10 cellular contexts compared by ENCODE assay signal in the genomic region with DNA sequence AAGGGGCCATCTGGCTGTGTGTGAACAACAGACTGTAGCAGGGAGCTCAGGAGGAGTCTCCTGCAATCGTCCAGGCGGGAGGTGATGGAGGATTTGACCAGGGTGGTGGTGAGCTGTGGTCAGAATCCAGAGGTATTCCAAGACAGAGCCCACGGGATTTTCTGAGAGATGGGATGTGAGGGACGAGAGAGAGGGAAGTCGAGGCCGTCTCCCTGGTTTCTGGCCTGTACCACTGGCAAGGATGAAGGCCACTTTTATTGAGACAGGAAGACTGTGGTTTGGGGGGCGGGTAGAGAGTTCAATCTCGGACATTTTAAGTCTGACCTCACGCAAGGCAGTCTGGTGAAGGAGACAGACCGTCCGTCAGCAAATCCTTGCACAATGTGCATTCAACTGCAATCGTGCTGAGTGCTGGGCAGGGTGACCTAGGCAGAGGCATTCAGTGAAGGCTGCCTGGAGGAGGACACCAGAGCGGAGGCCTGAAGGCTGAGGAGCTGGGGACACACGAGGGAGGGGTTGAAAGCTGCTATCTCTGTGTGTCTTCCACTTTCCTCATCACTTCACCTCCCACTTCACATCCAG. TPM values are rescaled to one million over a fixed set of nuclear protein-coding genes. Genes with fewer than 3 reads are reported as not detected.
A peak's percentile ranks its signal among the peaks of the same experiment; 100 is the strongest.
DNase-seq lines count a peak whose midpoint lies in the region; ATAC-seq and TF ChIP-seq lines count a peak whose summit lies in the region.
"Had no signal": no experiment of that assay in that cellular context is flagged by ENCODE, and none has a peak within 500 bp of the region (broad histone marks: within the 10 kb centered on the region; RNA-seq: fewer than 3 reads in every experiment).

No MANE protein-coding gene starts in this region.

- H2BK5ac ChIP-seq in mesenchymal stem cell (ENCODE audit: low read depth, low read length, poor library complexity, severe bottlenecking): no peak overlapping the region

- peaks cover 45% of the 10 kb centered on the region for H3K79me1 ChIP-seq in mesenchymal stem cell (replicated peaks; ENCODE audit: low read length, poor library complexity, severe bottlenecking)

- no peak overlapping the region for H2BK15ac ChIP-seq in mesenchymal stem cell (ENCODE audit: low read depth, poor library complexity, severe bottlenecking)

- H3K9me3 ChIP-seq in adrenal gland (replicated peaks in 1 of 3) (no peaks in the 10 kb centered on the region), mesenchymal stem cell (ENCODE audit: control insufficient read depth, low read length) (no peaks in the 10 kb centered on the region)
- H3K9me3 ChIP-seq: tibial artery had no signal

- peak overlapping the region in 2 of 5 donors; percentile 44 to 84 for H3K27ac ChIP-seq in adrenal gland
- no peak overlapping the region for H3K27ac ChIP-seq in mesenchymal stem cell (ENCODE audit: low read length, poor library complexity, severe bottlenecking)
- H3K27ac ChIP-seq: tibial artery had no signal

- H3K36me3 ChIP-seq in adrenal gland (replicated peaks in 1 of 2) (no peaks in the 10 kb centered on the region), mesenchymal stem cell (ENCODE audit: control insufficient read depth in 1 of 2, insufficient read depth in 2 of 2, low read depth in 1 of 2, low read length in 2 of 2) (no peaks in the 10 kb centered on the region)
- H3K36me3 ChIP-seq: tibial artery had no signal

- no peak overlapping the region for H2AFZ ChIP-seq in mesenchymal stem cell (ENCODE audit: low read depth, low read length)

- H3K36me3 Mint-ChIP-seq in IgD-negative memory B cell: peaks cover 3% of the 10 kb centered on the region

- 51 to 71% (median 59%) methylated on average over 14 of the region's 14 CpGs for WGBS in adrenal gland, 4 donors
- WGBS in mesenchymal stem cell: 76% methylated on average over 12 of the region's 14 CpGs

- no peaks in the 10 kb centered on the region for H3K27me3 ChIP-seq in adrenal gland
- peaks cover 0 to 38% of the 10 kb centered on the region in 2 experiments for H3K27me3 ChIP-seq in mesenchymal stem cell (ENCODE audit: control insufficient read depth in 1 of 2, insufficient read depth in 1 of 2, low read length in 2 of 2)
- H3K27me3 ChIP-seq: tibial artery had no signal

- peak overlapping the region; percentile 6 to 84 (median 55) for H3K4me3 Mint-ChIP-seq in IgD-negative memory B cell

- no peak overlapping the region for H2BK12ac ChIP-seq in mesenchymal stem cell (ENCODE audit: low read length in 2 of 2)

- no peaks in the 10 kb centered on the region for H3K27me3 Mint-ChIP-seq in IgD-negative memory B cell

- DNase-seq in Ammon's horn (ENCODE audit: low spot score): peak; percentile 58
- DNase-seq in adrenal gland: peak in 6 of 7 donors; percentile 37 to 73 (median 66)
- DNase-seq in mesenchymal stem cell: peak; percentile 11
- no peak for DNase-seq in NCI-H2081 treated with DMSO at 0.1 percent for 48 hours (lab: John Stamatoyannopoulos, UW)
- no peak for DNase-seq in NCI-H774 (lab: John Stamatoyannopoulos, UW)
- no peak for DNase-seq in HT-29 (ENCODE audit: low spot score)
- DNase-seq: DMS 273 treated with DMSO at 0.1 percent for 48 hours had no signal

- no peak overlapping the region for H3K4me3 ChIP-seq in adrenal gland
- no peak overlapping the region for H3K4me3 ChIP-seq in mesenchymal stem cell (ENCODE audit: insufficient read depth in 1 of 2, low read depth in 1 of 2, low read length in 2 of 2)
- H3K4me3 ChIP-seq: tibial artery had no signal

- H3K4me1 Mint-ChIP-seq in IgD-negative memory B cell: peaks cover 44 to 79% (median 55%) of the 10 kb centered on the region in 3 donors

- TF ChIP-seq POLR2A in adrenal gland (IDR thresholded peaks at IDR 0.05): no peak

- no peak overlapping the region for H3K4me2 ChIP-seq in mesenchymal stem cell (ENCODE audit: low read length, poor library complexity, severe bottlenecking)

- H3K4me1 ChIP-seq in adrenal gland (replicated peaks in 1 of 2) (peaks cover 0 to 31% of the 10 kb centered on the region in 2 donors), mesenchymal stem cell (ENCODE audit: control insufficient read depth, insufficient read depth, low read depth, low read length) (peaks cover 15% of the 10 kb centered on the region)

- no peak overlapping the region for H3K14ac ChIP-seq in mesenchymal stem cell (ENCODE audit: low read length in 2 of 2)

- H3K9ac ChIP-seq in mesenchymal stem cell (ENCODE audit: low read length): no peak overlapping the region

- H2BK120ac ChIP-seq in mesenchymal stem cell (ENCODE audit: low read depth, low read length): no peak overlapping the region

- H3K9me3 Mint-ChIP-seq in IgD-negative memory B cell: no peaks in the 10 kb centered on the region

- H4K91ac ChIP-seq in mesenchymal stem cell (ENCODE audit: low read length): no peak overlapping the region

- H2AK5ac ChIP-seq in mesenchymal stem cell (ENCODE audit: low read length, severe bottlenecking): no peak overlapping the region

- TF ChIP-seq CTCF in adrenal gland (IDR thresholded peaks at IDR 0.05): no peak

- no peak for ATAC-seq in GM21825 (IDR thresholded peaks at IDR 0.05; ENCODE audit: unreplicated experiment)

- intact Hi-C loops in adrenal gland (cut with DNase I): no loop called here

- no peak overlapping the region for H3K18ac ChIP-seq in mesenchymal stem cell (ENCODE audit: low read depth in 1 of 2, low read length in 2 of 2)

- no peak overlapping the region for H3K4ac ChIP-seq in mesenchymal stem cell (ENCODE audit: low read depth in 1 of 2, low read length in 2 of 2)

- H4K8ac ChIP-seq in mesenchymal stem cell (ENCODE audit: low read length): no peak overlapping the region

- H3K27ac Mint-ChIP-seq in IgD-negative memory B cell: peak overlapping the region; percentile 62 to 87 (median 81)

- no peak overlapping the region for H3K23ac ChIP-seq in mesenchymal stem cell (ENCODE audit: low read length in 2 of 2)

RNA-seq across cellular contexts. Expression of gene PREX1, which starts 53.9 kb away (rescaled TPM):
- 41.7 TPM for polyA plus RNA-seq in IgD-negative memory B cell
- 10 to 100 TPM; 40.4 to 85.1 (median 49.8) TPM for total RNA-seq in adrenal gland
- 10 to 100 TPM; 19.7 to 37.6 (median 22.0) TPM for polyA plus RNA-seq in adrenal gland
- polyA plus RNA-seq in mesenchymal stem cell (2013, experiment 1 of 2): 0.77 TPM
- polyA plus RNA-seq in mesenchymal stem cell (2013, experiment 2 of 2): 0.84 TPM
- total RNA-seq in HT-29 (2014; rRNA removed; shearing (Covaris generic)): 0.05 and 0.31 TPM in 2 replicates

Comparison
In these comparisons a context has a peak if more than half of its experiments do, and no peak if none do; other contexts are left out.
1. DNase-seq: peak in Ammon's horn (single experiment), adrenal gland (6 of 7) and mesenchymal stem cell (single experiment); none in NCI-H2081 treated with DMSO at 0.1 percent for 48 hours (single experiment), NCI-H774 (single experiment) and HT-29 (single experiment).
2. RNA of gene PREX1, which starts 53.9 kb away (total RNA-seq): 40.4 to 85.1 TPM in adrenal gland; 0.05 to 0.31 TPM in HT-29; every median in the first group is over 10 times any median in the second.